Comparison of ENCODE assay signal across 14 cellular contexts in genomic region chr11:108558222-108558621, GRCh38. TPM values are rescaled to one million over a fixed set of nuclear protein-coding genes. Genes with fewer than 3 reads are reported as not detected.
DNase-seq lines count a peak whose midpoint lies in the region; ATAC-seq, FAIRE-seq and TF ChIP-seq lines count a peak whose summit lies in the region.
"Had no signal": no experiment of that assay in that cellular context is flagged by ENCODE, and none has a peak within 500 bp of the region (broad histone marks: within the 10 kb centered on the region; RNA-seq: fewer than 3 reads in every experiment).

No MANE protein-coding gene starts in this region.

- no peak for TF ChIP-seq POLR2A in GM12892 (IDR thresholded peaks at IDR 0.05; ENCODE audit: low read depth, low read length)

- ATAC-seq in GM19372 (IDR thresholded peaks at IDR 0.05; ENCODE audit: low read depth, unreplicated experiment) (peak; percentile 73), HG02759 (IDR thresholded peaks at IDR 0.05; ENCODE audit: unreplicated experiment) (peak; percentile 85), HG03469 (IDR thresholded peaks at IDR 0.05; ENCODE audit: unreplicated experiment) (peak; percentile 64)

- peak; percentile 84 for FAIRE-seq in GM12892 (lab: Jason Lieb, UNC)
- FAIRE-seq: D721Med, keratinocyte had no signal

- no peak for DNase-seq in GM12892 (ENCODE audit: insufficient read length)
- DNase-seq in midbrain (lab: John Stamatoyannopoulos, UW) = no peak
- DNase-seq in NCI-H2196 (lab: John Stamatoyannopoulos, UW; ENCODE audit: unreplicated experiment) = no peak
- no peak for DNase-seq in iPS-NIHi7 (ENCODE audit: extremely low spot score)
- DNase-seq in NAMALWA (ENCODE audit: low spot score) = no peak
- DNase-seq: cortex of kidney, Karpas-422, naive B cell, right lobe of liver had no signal

RNA-seq across cellular contexts. Expression of gene EXPH5, which starts 35.3 kb away (rescaled TPM):
- polyA plus RNA-seq in GM12892 (2012; ENCODE audit: missing spikeins) = 1.7 TPM
